In the genomic region with DNA sequence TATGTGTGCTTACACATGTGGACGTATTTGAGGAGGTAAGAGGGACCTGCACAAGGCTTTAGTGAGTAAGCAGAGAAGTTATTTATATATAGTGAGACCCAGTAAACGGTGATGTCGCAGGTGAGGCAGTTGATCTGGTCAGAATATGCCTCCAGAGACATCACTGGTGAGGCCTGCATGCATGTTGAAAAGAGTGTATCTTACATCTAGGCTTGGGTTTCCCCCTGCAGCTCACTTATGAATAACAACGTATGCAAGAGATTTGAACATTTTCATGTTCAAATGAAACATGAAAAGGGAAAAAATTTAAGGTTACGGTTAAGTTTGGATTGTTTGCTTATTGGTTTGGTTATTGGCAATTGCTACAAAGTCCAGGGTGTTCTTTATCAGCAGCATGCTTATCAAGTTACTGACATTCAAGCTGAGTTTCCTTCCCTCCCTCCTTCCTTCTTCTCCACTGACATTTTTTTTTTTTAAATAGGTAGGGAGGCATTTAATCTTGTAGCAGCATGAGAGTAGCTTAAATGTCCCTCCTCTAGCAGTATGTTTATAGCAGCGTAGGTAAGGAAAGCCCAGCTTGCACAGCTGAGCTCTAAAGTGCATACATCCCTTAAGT, we compare ENCODE assay signal across 17 cellular contexts.
DNase-seq lines count a peak whose midpoint lies in the region; ATAC-seq and TF ChIP-seq lines count a peak whose summit lies in the region.
"Had no signal": no experiment of that assay in that cellular context is flagged by ENCODE, and none has a peak within 500 bp of the region (broad histone marks: within the 10 kb centered on the region; RNA-seq: fewer than 3 reads in every experiment).

No MANE protein-coding gene starts in this region.

- no peaks in the 10 kb centered on the region for H4K20me1 ChIP-seq in H9 (ENCODE audit: control insufficient read depth, insufficient read depth, insufficient read length)

- H3K27me3 ChIP-seq in H9 (ENCODE audit: insufficient read depth, low read length) (no peaks in the 10 kb centered on the region), RWPE2 (ENCODE audit: insufficient read depth, poor library complexity, severe bottlenecking) (no peaks in the 10 kb centered on the region)
- H3K27me3 ChIP-seq: SJSA1, transverse colon had no signal

- H3K36me3 ChIP-seq in RWPE2 (ENCODE audit: low read depth) = no peaks in the 10 kb centered on the region
- H3K36me3 ChIP-seq: SJSA1, transverse colon had no signal

- no CpG with 5 or more reads among the region's 6 CpGs for WGBS in H9 (ENCODE audit: extremely low coverage, insufficient read length, low lambda C conversion rate)

- H4K8ac ChIP-seq in H9 (replicated peaks; ENCODE audit: insufficient read length, low read depth, low read length) = no peak overlapping the region

- H3K9me3 Mint-ChIP-seq in H9 = no peaks in the 10 kb centered on the region
- H3K9me3 Mint-ChIP-seq in nephron progenitor cell = no peaks in the 10 kb centered on the region
- H3K9me3 Mint-ChIP-seq: activated CD4-positive, alpha-beta T cell treated with anti-CD3 and anti-CD28 coated beads, Interleukin-2, amount 10 ng/mL, durations not matched to agents 24 days and 14 days had no signal

- H3K4me2 ChIP-seq in H9 (ENCODE audit: insufficient read depth, insufficient read length, low read length) = no peak overlapping the region

- H3K4me1 Mint-ChIP-seq in H9 (peaks cover 81 to 84% of the 10 kb centered on the region in 2 experiments), nephron progenitor cell (peaks cover 65% of the 10 kb centered on the region)

- H2BK12ac ChIP-seq in H9 (ENCODE audit: insufficient read length, low read depth, low read length) = no peak overlapping the region

- no peak overlapping the region for H3K23ac ChIP-seq in H9 (ENCODE audit: insufficient read length, low read depth, low read length)

- no peak overlapping the region for H3K56ac ChIP-seq in H9 (ENCODE audit: insufficient read length, low read depth, low read length)

- H3K23me2 ChIP-seq in H9 (ENCODE audit: insufficient read length, low read depth, low read length, poor library complexity, severe bottlenecking) = no peaks in the 10 kb centered on the region

- H2BK120ac ChIP-seq in H9 (ENCODE audit: low read depth, low read length, poor library complexity, severe bottlenecking) = no peak overlapping the region

- no peak overlapping the region for H4K5ac ChIP-seq in H9 (ENCODE audit: insufficient read length, low read depth, low read length)

- no peak overlapping the region for H3K4ac ChIP-seq in H9 (ENCODE audit: low read depth, low read length)

- H3T11ph ChIP-seq in H9 (ENCODE audit: low read length) = no peak overlapping the region

- ATAC-seq in RWPE2 (ENCODE audit: low read depth) (no peak), HG03039 (IDR thresholded peaks at IDR 0.05; ENCODE audit: unreplicated experiment) (no peak)
- ATAC-seq: sciatic nerve had no signal

- H3K27ac ChIP-seq in H9 (ENCODE audit: insufficient read length, low read depth, low read length) (no peak overlapping the region), RWPE2 (ENCODE audit: poor library complexity, severe bottlenecking) (no peak overlapping the region)
- H3K27ac ChIP-seq: SJSA1, transverse colon had no signal

- H3K4me1 ChIP-seq in H9 (ENCODE audit: insufficient read depth, low read length) = peaks cover 26% of the 10 kb centered on the region; the same call in 1 of the 2 replicates
- peaks cover 37% of the 10 kb centered on the region for H3K4me1 ChIP-seq in RWPE2 (ENCODE audit: insufficient read depth, poor library complexity, severe bottlenecking)

- H3K18ac ChIP-seq in H9 (ENCODE audit: insufficient read length, low read depth, low read length) = no peak overlapping the region

- no peaks in the 10 kb centered on the region for H3K9me3 ChIP-seq in H9 (ENCODE audit: control insufficient read depth, low read depth, low read length)
- no peaks in the 10 kb centered on the region for H3K9me3 ChIP-seq in RWPE2 (ENCODE audit: severe bottlenecking)
- H3K9me3 ChIP-seq: SJSA1, transverse colon had no signal

- H3K27me3 Mint-ChIP-seq in H9 (ENCODE audit: low read depth) = no peaks in the 10 kb centered on the region
- H3K27me3 Mint-ChIP-seq in nephron progenitor cell (ENCODE audit: low read depth, poor library complexity) = no peaks in the 10 kb centered on the region
- H3K27me3 Mint-ChIP-seq: activated CD4-positive, alpha-beta T cell treated with anti-CD3 and anti-CD28 coated beads, Interleukin-2, amount 10 ng/mL, durations not matched to agents 24 days and 14 days had no signal

- no peak overlapping the region for H2BK20ac ChIP-seq in H9 (ENCODE audit: low read depth, low read length, poor library complexity, severe bottlenecking)

- no peak overlapping the region for H2AK5ac ChIP-seq in H9 (ENCODE audit: insufficient read length, low read length)

- H3K27ac Mint-ChIP-seq in H9 (peak overlapping the region; percentile 21 to 36 (median 35); a peak in 3 of 7 replicates), nephron progenitor cell (peak overlapping the region; percentile 47)
- H3K27ac Mint-ChIP-seq: activated CD4-positive, alpha-beta T cell treated with anti-CD3 and anti-CD28 coated beads, Interleukin-2, amount 10 ng/mL, durations not matched to agents 24 days and 14 days; B cell had no signal

- H3K79me1 ChIP-seq in H9 (ENCODE audit: insufficient read depth, low read depth, low read length, poor library complexity, severe bottlenecking) = peaks cover 9% of the 10 kb centered on the region

- TF ChIP-seq CTCF in H9 (conservative IDR thresholded peaks at IDR 0.05) = no peak
- TF ChIP-seq CTCF in RWPE2 (IDR thresholded peaks at IDR 0.05; ENCODE audit: poor library complexity, severe bottlenecking) = peak; percentile 23
- TF ChIP-seq CTCF in choroid plexus epithelial cell (conservative IDR thresholded peaks at IDR 0.05; ENCODE audit: low read depth, low read length) = peak; percentile 28
- TF ChIP-seq CTCF in nephron progenitor cell (IDR thresholded peaks at IDR 0.05) = no peak

- DNase-seq in H9 (no peak), RWPE2 (ENCODE audit: low spot score) (no peak), choroid plexus epithelial cell (ENCODE audit: low read depth) (peak; percentile 68), nephron progenitor cell (no peak), RPMI8226 (no peak), NCI-H1930 (lab: John Stamatoyannopoulos, UW) (no peak)
- DNase-seq: activated CD4-positive, alpha-beta T cell treated with anti-CD3 and anti-CD28 coated beads, Interleukin-2, amount 10 ng/mL, durations not matched to agents 24 days and 14 days; activated gamma-delta T cell; NCI-H1436; NCI-H2171; stimulated activated naive CD4-positive, alpha-beta T cell treated with Interleukin-2 at 50 U/mL for 16 hours; transverse colon had no signal

- H3K79me2 ChIP-seq in H9 (ENCODE audit: insufficient read depth, low read length) = peaks cover 38% of the 10 kb centered on the region; the same call in 1 of the 2 replicates

- no peak overlapping the region for H3K14ac ChIP-seq in H9 (ENCODE audit: insufficient read depth, low read length)

- no peak overlapping the region for H4K91ac ChIP-seq in H9 (ENCODE audit: insufficient read length, low read depth, low read length)

- H3K9ac ChIP-seq in H9 (ENCODE audit: extremely low read depth, insufficient read length, low read length) = no peak overlapping the region

- no peak overlapping the region for H3K4me3 Mint-ChIP-seq in H9
- no peak overlapping the region for H3K4me3 Mint-ChIP-seq in nephron progenitor cell
- H3K4me3 Mint-ChIP-seq: activated CD4-positive, alpha-beta T cell treated with anti-CD3 and anti-CD28 coated beads, Interleukin-2, amount 10 ng/mL, durations not matched to agents 24 days and 14 days; B cell had no signal

- H3K4me3 ChIP-seq in RWPE2 (ENCODE audit: severe bottlenecking) (no peak overlapping the region), choroid plexus epithelial cell (ENCODE audit: low read depth, low read length) (no peak overlapping the region)
- H3K4me3 ChIP-seq: lung, SJSA1, transverse colon had no signal

- no peak overlapping the region for H2BK5ac ChIP-seq in H9 (ENCODE audit: insufficient read length, low read length)

- H3K36me3 Mint-ChIP-seq in H9 (ENCODE audit: insufficient read depth in 1 of 3, low read depth in 3 of 3) (no peaks in the 10 kb centered on the region; a peak in 1 of 7 replicates), nephron progenitor cell (ENCODE audit: low read depth) (no peaks in the 10 kb centered on the region)

- no peak overlapping the region for H2BK15ac ChIP-seq in H9 (ENCODE audit: low read depth, low read length)

- H2AFZ ChIP-seq in H9 (ENCODE audit: low read length) = no peak overlapping the region

Comparison
In these comparisons a context has a peak if more than half of its experiments do, and no peak if none do; other contexts are left out.
1. CTCF ChIP-seq: peak in RWPE2 (single experiment) and choroid plexus epithelial cell (single experiment); none in H9 (single experiment) and nephron progenitor cell (single experiment).